ENCODE assay signal across 21 cellular contexts in genomic region chr11:32987851-32988250, GRCh38. TPM values are rescaled to one million over a fixed set of nuclear protein-coding genes. Genes with fewer than 3 reads are reported as not detected.
DNase-seq lines count a peak whose midpoint lies in the region; ATAC-seq, FAIRE-seq and TF ChIP-seq lines count a peak whose summit lies in the region.
"Had no signal": no experiment of that assay in that cellular context is flagged by ENCODE, and none has a peak within 500 bp of the region (broad histone marks: within the 10 kb centered on the region; RNA-seq: fewer than 3 reads in every experiment).

No MANE protein-coding gene starts in this region.

- intact Hi-C loops in HCT116 (cut with micrococcal nuclease) (no loop called here), colonic mucosa (cut with DNase I) (no loop called here), pancreas (cut with DNase I) (no loop called here)

- H3K36me3 ChIP-seq in HCT116 (ENCODE audit: control insufficient read depth in 1 of 2, insufficient read depth in 2 of 2, low read length in 2 of 2) (no peaks in the 10 kb centered on the region), colonic mucosa (no peaks in the 10 kb centered on the region), pancreas (no peaks in the 10 kb centered on the region)
- H3K36me3 ChIP-seq: BLaER1 had no signal

- DNase-seq in HCT116 (ENCODE audit: low read depth, low spot score) (no peak), colonic mucosa (peak; percentile 49), pancreas (no peak), urothelium cell line (ENCODE audit: low spot score) (no peak), amniotic stem cell (lab: John Stamatoyannopoulos, UW) (no peak)
- DNase-seq: CD8-positive, alpha-beta T cell; DMS53; GOT3; NCI-H1417 treated with DMSO at 0.1 percent for 48 hours; NCI-H1930; NCI-H774; OCI-M1; SHP77 treated with DMSO at 0.1 percent for 48 hours had no signal

- H3K9me2 ChIP-seq in HCT116 (ENCODE audit: insufficient read depth) = no peaks in the 10 kb centered on the region

- BruUV-seq in HCT116 (replicated peaks; lab: Mats Ljungman, UMichigan) = no TSS peak

- 64 to 70% methylated on average over 8 of the region's 8 CpGs for WGBS in pancreas, 2 donors

- no peaks in the 10 kb centered on the region for H3K27me3 ChIP-seq in HCT116 (ENCODE audit: insufficient read depth, low read length)
- no peaks in the 10 kb centered on the region for H3K27me3 ChIP-seq in colonic mucosa
- no peaks in the 10 kb centered on the region for H3K27me3 ChIP-seq in pancreas
- H3K27me3 ChIP-seq: BLaER1 had no signal

- H2AFZ ChIP-seq in HCT116 (ENCODE audit: low read depth, low read length, poor library complexity, severe bottlenecking) = no peak overlapping the region

- H3K9me3 ChIP-seq in HCT116 (ENCODE audit: control insufficient read depth in 1 of 2, insufficient read depth in 1 of 2, low read depth in 1 of 2, low read length in 2 of 2) (peaks cover 0 to 5% of the 10 kb centered on the region in 2 experiments; a peak in 1 of 4 replicates), colonic mucosa (no peaks in the 10 kb centered on the region), pancreas (no peaks in the 10 kb centered on the region)

- H3K4me2 ChIP-seq in HCT116 (ENCODE audit: low read length) = no peak overlapping the region
- H3K4me2 ChIP-seq: A549, BLaER1, KMS-11 had no signal

- H3K27ac ChIP-seq in 22Rv1 = 0 out of 2 replicates have a peak overlapping the region, but pooled peaks have one; percentile 17
- H3K27ac ChIP-seq in HCT116 (ENCODE audit: low read depth, low read length) = no peak overlapping the region
- H3K27ac ChIP-seq in colonic mucosa = no peak overlapping the region
- no peak overlapping the region for H3K27ac ChIP-seq in pancreas
- H3K27ac ChIP-seq: A549, BLaER1, KMS-11 had no signal

- no peak for TF ChIP-seq CTCF in 22Rv1 (IDR thresholded peaks at IDR 0.05)
- no peak for TF ChIP-seq CTCF in HCT116 (IDR thresholded peaks at IDR 0.05 in 2 of 3, conservative IDR thresholded peaks at IDR 0.05 in 1 of 3; ENCODE audit: borderline replicate concordance in 1 of 3, insufficient read depth in 1 of 3, low read depth in 2 of 3, low read length in 2 of 3)
- no peak for TF ChIP-seq CTCF in colonic mucosa (IDR thresholded peaks at IDR 0.05)
- TF ChIP-seq CTCF in pancreas (IDR thresholded peaks at IDR 0.05) = no peak

- FAIRE-seq in pancreas (lab: Jason Lieb, UNC) = no peak
- no peak for FAIRE-seq in urothelium cell line (lab: Jason Lieb, UNC)
- FAIRE-seq: A549, GM12892, GM18507 had no signal

- no peaks in the 10 kb centered on the region for H3K4me1 ChIP-seq in HCT116 (ENCODE audit: control insufficient read depth in 1 of 2, insufficient read depth in 2 of 2, low read length in 2 of 2)
- H3K4me1 ChIP-seq in colonic mucosa = peaks cover 5% of the 10 kb centered on the region
- H3K4me1 ChIP-seq in pancreas = no peaks in the 10 kb centered on the region
- H3K4me1 ChIP-seq: BLaER1 had no signal

- ATAC-seq in HCT116 (peak; percentile 34; the same call in 1 of the 2 replicates), pancreas (peak in 3 of 4 donors; percentile 50 to 56 (median 53)), GM18870 (IDR thresholded peaks at IDR 0.05; ENCODE audit: unreplicated experiment) (no peak), SK-N-SH treated with all-trans-retinoic acid at 6 μM for 48 hours (no peak)
- ATAC-seq: A549; CD8-positive, alpha-beta T cell had no signal

- H3K79me2 ChIP-seq in HCT116 (ENCODE audit: insufficient read depth, low read length) = no peaks in the 10 kb centered on the region

- RAD21 ChIA-PET in HCT116 (lab: Charles Lee; ENCODE audit: low non-redundant PET in 1 of 2, low total read pairs in 2 of 2, uncharacterized antibody in 2 of 2, unreplicated experiment in 2 of 2) = interaction anchor here in 1 of 2 experiments (0.6 kb wide), 1 partner anchor 92 kb away, joined by 3 read pairs; no protein-coding TSS in a partner anchor

- POLR2A ChIA-PET in HCT116 (lab: Charles Lee) = no interaction called here

- H3K9ac ChIP-seq in HCT116 (ENCODE audit: low read length) (no peak overlapping the region), colonic mucosa (ENCODE audit: low read depth in 2 of 2, low read length in 2 of 2) (no peak overlapping the region)
- H3K9ac ChIP-seq: BLaER1, KMS-11 had no signal

- no peak for TF ChIP-seq POLR2A in HCT116 (IDR thresholded peaks at IDR 0.05; ENCODE audit: borderline replicate concordance, extremely low read depth, insufficient read depth, insufficient read length)

- H4K20me1 ChIP-seq in HCT116 (ENCODE audit: insufficient read depth) = no peaks in the 10 kb centered on the region
- H4K20me1 ChIP-seq: BLaER1 had no signal

- no peak for TF ChIP-seq RAD21 in HCT116 (IDR thresholded peaks at IDR 0.05; ENCODE audit: low read depth)

- CTCF ChIA-PET in HCT116 (lab: Charles Lee) = no interaction called here

- H3K4me3 ChIP-seq in HCT116 (replicated peaks in 1 of 2; ENCODE audit: low read depth in 1 of 2, low read length in 2 of 2) (no peak overlapping the region), colonic mucosa (no peak overlapping the region), pancreas (no peak overlapping the region)
- H3K4me3 ChIP-seq: A549, BLaER1 had no signal

TF ChIP-seq in HCT116, 20 proteins besides CTCF, POLR2A, EP300 and RAD21 (continues in another document):
- TF ChIP-seq ELF1 (IDR thresholded peaks at IDR 0.05; ENCODE audit: borderline replicate concordance, low read depth) (no peak), SRF (IDR thresholded peaks at IDR 0.05; ENCODE audit: low read depth) (no peak), ZFX (IDR thresholded peaks at IDR 0.05) (no peak), POLR2AphosphoS5 (IDR thresholded peaks at IDR 0.05; ENCODE audit: low read depth, low read length) (no peak), FOSL1 (IDR thresholded peaks at IDR 0.05; ENCODE audit: low read depth) (no peak), SP1 (IDR thresholded peaks at IDR 0.05; ENCODE audit: low read depth) (no peak), ATF3 (IDR thresholded peaks at IDR 0.05) (no peak), ZBTB33 (IDR thresholded peaks at IDR 0.05; ENCODE audit: extremely low read depth, insufficient replicate concordance, low read length) (no peak), CEBPB (IDR thresholded peaks at IDR 0.05; ENCODE audit: low read depth) (no peak)

TF ChIP-seq in SK-N-SH treated with all-trans-retinoic acid at 6 μM for 48 hours, 23 proteins besides CTCF, POLR2A, EP300 and RAD21 (continues in another document):
- no peak for TF ChIP-seq ISL1 (CRISPR knock-in tag; IDR thresholded peaks at IDR 0.05)
- TF ChIP-seq CSDC2 (CRISPR knock-in tag; IDR thresholded peaks at IDR 0.05) = no peak
- TF ChIP-seq RARB (CRISPR knock-in tag; IDR thresholded peaks at IDR 0.05) = no peak
- no peak for TF ChIP-seq ZNF70 (CRISPR knock-in tag; IDR thresholded peaks at IDR 0.05)
- TF ChIP-seq PATZ1 (CRISPR knock-in tag; IDR thresholded peaks at IDR 0.05; ENCODE audit: borderline replicate concordance) = no peak
- no peak for TF ChIP-seq BACH2 (CRISPR knock-in tag; IDR thresholded peaks at IDR 0.05; ENCODE audit: borderline replicate concordance)
- TF ChIP-seq ZNF8 (CRISPR knock-in tag; IDR thresholded peaks at IDR 0.05) = no peak
- no peak for TF ChIP-seq ZFP3 (CRISPR knock-in tag; IDR thresholded peaks at IDR 0.05)
- TF ChIP-seq CSRNP3 (CRISPR knock-in tag; IDR thresholded peaks at IDR 0.05) = no peak
- no peak for TF ChIP-seq POU6F1 (CRISPR knock-in tag; IDR thresholded peaks at IDR 0.05; ENCODE audit: borderline replicate concordance, low read depth)

RNA-seq across cellular contexts. Expression of gene DEPDC7, which starts 27.8 kb away (rescaled TPM):
- total RNA-seq in HCT116 (2021; ENCODE audit: unreplicated experiment) (7.3 TPM), colonic mucosa (1 to 10 TPM; 6.1 to 7.5 TPM), pancreas (1 to 10 TPM; 1.5 to 2.9 (median 2.6) TPM)
- polyA plus RNA-seq in HCT116 (2012) = 2.2 and 3.5 TPM in 2 replicates
- polyA plus RNA-seq in pancreas = 1 to 10 TPM; 2.6 to 3.3 TPM

RNA-seq across cellular contexts. Expression of gene TCP11L1, which starts 51.5 kb away (rescaled TPM):
- total RNA-seq in HCT116 (2021; ENCODE audit: unreplicated experiment) (12.0 TPM), colonic mucosa (10 to 100 TPM; 14.5 to 17.9 TPM), pancreas (10 to 100 TPM in 1 of 6 donors, 1 to 10 TPM in 5; 5.9 to 12.8 (median 8.3) TPM)
- 4.6 and 5.7 TPM in 2 replicates for polyA plus RNA-seq in HCT116 (2012)
- 1 to 10 TPM; 4.1 to 4.6 TPM for polyA plus RNA-seq in pancreas

Comparison
In these comparisons a context has a peak if more than half of its experiments do, and no peak if none do; other contexts are left out.
1. ATAC-seq: peak in HCT116 (single experiment) and pancreas (3 of 4); none in GM18870 (single experiment) and SK-N-SH treated with all-trans-retinoic acid at 6 μM for 48 hours (single experiment).